ENCODE assay signal across 22 cellular contexts in genomic region chr9:14554866-14555265, GRCh38.
DNase-seq lines count a peak whose midpoint lies in the region; ATAC-seq and TF ChIP-seq lines count a peak whose summit lies in the region.
"Had no signal": no experiment of that assay in that cellular context is flagged by ENCODE, and none has a peak within 500 bp of the region (broad histone marks: within the 10 kb centered on the region; RNA-seq: fewer than 3 reads in every experiment).

No MANE protein-coding gene starts in this region.

- H3K4me3 ChIP-seq in brain microvascular endothelial cell (ENCODE audit: low read depth, low read length), result no peak overlapping the region
- H3K4me3 ChIP-seq: right lobe of liver had no signal

- H3K36me3 ChIP-seq in brain microvascular endothelial cell (replicated peaks), result no peaks in the 10 kb centered on the region
- H3K36me3 ChIP-seq: right lobe of liver had no signal

- no peak for ATAC-seq in GM21526 (IDR thresholded peaks at IDR 0.05; ENCODE audit: low FRiP score, unreplicated experiment)
- ATAC-seq: right lobe of liver, Right ventricle myocardium inferior had no signal

- H3K27ac ChIP-seq in brain microvascular endothelial cell, result no peak overlapping the region
- H3K27ac ChIP-seq: right lobe of liver had no signal

- in situ Hi-C loops in brain microvascular endothelial cell (cut with HindIII; ENCODE audit: low pct_ligation_motif_present, low sequenced_read_pairs), result no loop called here

- no peak for TF ChIP-seq CTCF in brain microvascular endothelial cell (IDR thresholded peaks at IDR 0.05; ENCODE audit: low read depth, low read length, missing control alignments)

- no peaks in the 10 kb centered on the region for H3K27me3 ChIP-seq in brain microvascular endothelial cell (replicated peaks)
- H3K27me3 ChIP-seq: right lobe of liver had no signal

- DNase-seq in GM03348 (ENCODE audit: low spot score), result peak; percentile 20
- peak; percentile 19 for DNase-seq in brain microvascular endothelial cell
- peak; percentile 6 for DNase-seq in foreskin melanocyte
- peak; percentile 7 for DNase-seq in smooth muscle cell of the brain vasculature (ENCODE audit: low read depth, low spot score)
- no peak for DNase-seq in Kasumi-1 (lab: John Stamatoyannopoulos, UW)
- no peak for DNase-seq in HCEC 1CT
- DNase-seq: activated CD4-positive, alpha-beta T cell treated with anti-CD3 and anti-CD28 coated beads for 1 hour; activated CD8-positive, alpha-beta memory T cell treated with anti-CD3 and anti-CD28 coated beads for 24 hours; activated naive CD4-positive, alpha-beta T cell treated with Interleukin-2 at 50 U/mL for 16 hours; activated T-cell treated with anti-CD3 and anti-CD28 coated beads, Interleukin-2, amount 50 U/mL, for 48 hours; CD4-positive, alpha-beta memory T cell; central memory CD4-positive, alpha-beta T cell; effector CD4-positive, alpha-beta T cell; erythroblast; GF-D8; Karpas-422; NCI-H1105; NCI-H2081; occipital lobe; right lobe of liver had no signal

Comparison
In these comparisons a context has a peak if more than half of its experiments do, and no peak if none do; other contexts are left out.
1. DNase-seq: peak in GM03348 (single experiment), brain microvascular endothelial cell (single experiment), foreskin melanocyte (single experiment) and smooth muscle cell of the brain vasculature (single experiment); none in Kasumi-1 (0 of 2) and HCEC 1CT (single experiment).